19 cellular contexts compared by ENCODE assay signal in genomic region chr6:130324657-130325056, GRCh38. TPM values are rescaled to one million over a fixed set of nuclear protein-coding genes. Genes with fewer than 3 reads are reported as not detected.
DNase-seq lines count a peak whose midpoint lies in the region; ATAC-seq, FAIRE-seq and TF ChIP-seq lines count a peak whose summit lies in the region.
"Had no signal": no experiment of that assay in that cellular context is flagged by ENCODE, and none has a peak within 500 bp of the region (broad histone marks: within the 10 kb centered on the region; RNA-seq: fewer than 3 reads in every experiment).

No MANE protein-coding gene starts in this region.

- H3K27ac Mint-ChIP-seq in astrocyte (ENCODE audit: unreplicated experiment), result peak overlapping the region; percentile 60
- H3K27ac Mint-ChIP-seq in CD8-positive, alpha-beta T cell, result no peak overlapping the region
- H3K27ac Mint-ChIP-seq: activated CD4-positive, alpha-beta T cell treated with anti-CD3 and anti-CD28 coated beads for 36 hours; CD4-positive, alpha-beta T cell; naive thymus-derived CD8-positive, alpha-beta T cell had no signal

- H3K4me3 ChIP-seq in astrocyte (ENCODE audit: insufficient read depth, low read depth, low read length), result no peak overlapping the region
- no peak overlapping the region for H3K4me3 ChIP-seq in fibroblast of villous mesenchyme (ENCODE audit: low read depth, low read length)
- no peak overlapping the region for H3K4me3 ChIP-seq in transverse colon
- no peak overlapping the region for H3K4me3 ChIP-seq in CD8-positive, alpha-beta T cell (ENCODE audit: low read depth, low read length)
- H3K4me3 ChIP-seq: hepatocyte had no signal

- H3K4me1 Mint-ChIP-seq in astrocyte (ENCODE audit: low read depth, unreplicated experiment), result peaks cover 7% of the 10 kb centered on the region
- H3K4me1 Mint-ChIP-seq in CD8-positive, alpha-beta T cell (ENCODE audit: low read depth), result peaks cover 2% of the 10 kb centered on the region
- H3K4me1 Mint-ChIP-seq: activated CD4-positive, alpha-beta T cell treated with anti-CD3 and anti-CD28 coated beads for 36 hours had no signal

- in situ Hi-C loops in transverse colon (cut with MboI; ENCODE audit: low pct_ligation_motif_present in 1 of 4, low pct_unique_long_range_greater_than_20kb in 1 of 4, low sequenced_read_pairs in 3 of 4), result loop anchor here in 3 of 4 donors (5.0 to 25.0 kb wide), 4 partner anchors 363 to 538 kb away; no protein-coding TSS in a partner anchor

- CTCF ChIA-PET in CD8-positive, alpha-beta T cell (lab: Charles Lee), result interaction anchor here (0.7 to 5.6 kb wide), 8 partner anchors 295 to 668 kb away, joined by 3 to 32 read pairs (median 4); no protein-coding TSS in a partner anchor

- H3K36me3 ChIP-seq in astrocyte (ENCODE audit: insufficient read depth, low read length) (no peaks in the 10 kb centered on the region), transverse colon (no peaks in the 10 kb centered on the region)
- no peaks in the 10 kb centered on the region for H3K36me3 ChIP-seq in CD8-positive, alpha-beta T cell (ENCODE audit: insufficient read depth, low read length)

- TF ChIP-seq CTCF in astrocyte (IDR thresholded peaks at IDR 0.05; ENCODE audit: insufficient read depth, low read depth, low read length), result no peak
- no peak for TF ChIP-seq CTCF in fibroblast of villous mesenchyme (IDR thresholded peaks at IDR 0.05; ENCODE audit: insufficient read depth, low read depth, low read length)
- TF ChIP-seq CTCF in transverse colon (IDR thresholded peaks at IDR 0.05), result no peak
- no peak for TF ChIP-seq CTCF in CD8-positive, alpha-beta T cell (IDR thresholded peaks at IDR 0.05)

- no peaks in the 10 kb centered on the region for H3K27me3 Mint-ChIP-seq in astrocyte (ENCODE audit: low read depth, unreplicated experiment)
- H3K27me3 Mint-ChIP-seq in CD8-positive, alpha-beta T cell (ENCODE audit: low read depth), result no peaks in the 10 kb centered on the region
- H3K27me3 Mint-ChIP-seq: activated CD4-positive, alpha-beta T cell treated with anti-CD3 and anti-CD28 coated beads for 36 hours; CD4-positive, alpha-beta T cell; naive thymus-derived CD8-positive, alpha-beta T cell had no signal

- peak overlapping the region; percentile 61 for H3K9ac ChIP-seq in astrocyte (ENCODE audit: low read length)

- DNase-seq in GM04504 (ENCODE audit: low read depth), result peak; percentile 52
- peak; percentile 83 for DNase-seq in astrocyte (ENCODE audit: low read depth)
- DNase-seq in fibroblast of villous mesenchyme (ENCODE audit: low read depth), result peak; percentile 55
- DNase-seq in smooth muscle cell of the brain vasculature (ENCODE audit: low read depth, low spot score), result peak; percentile 41
- DNase-seq in transverse colon, result no peak
- DNase-seq in activated CD8-positive, alpha-beta memory T cell treated with anti-CD3 and anti-CD28 coated beads, Interleukin-2, amount 50 U/mL, for 4 hours, result no peak
- no peak for DNase-seq in CD8-positive, alpha-beta T cell
- DNase-seq: activated CD4-positive, alpha-beta T cell treated with anti-CD3 and anti-CD28 coated beads for 36 hours; activated naive CD4-positive, alpha-beta T cell treated with anti-CD3 and anti-CD28 coated beads, Interleukin-2, amount 50 U/mL, for 16 hours; CD4-positive, alpha-beta T cell; DND-41; H7; naive thymus-derived CD8-positive, alpha-beta T cell; NCI-H1092; NCI-H2171; SHP77 treated with DMSO at 0.1 percent for 48 hours; stimulated activated CD4-positive, alpha-beta T cell treated with anti-CD3 and anti-CD28 coated beads, Interleukin-4, amount 100 ng/mL, for 24 hours had no signal

- H3K36me3 Mint-ChIP-seq in astrocyte (ENCODE audit: low read depth, unreplicated experiment), result no peaks in the 10 kb centered on the region
- no peaks in the 10 kb centered on the region for H3K36me3 Mint-ChIP-seq in CD8-positive, alpha-beta T cell
- H3K36me3 Mint-ChIP-seq: naive thymus-derived CD8-positive, alpha-beta T cell had no signal

- no peaks in the 10 kb centered on the region for H4K20me1 ChIP-seq in astrocyte (ENCODE audit: insufficient read depth, low read length)

- H3K4me3 Mint-ChIP-seq in astrocyte (ENCODE audit: unreplicated experiment), result no peak overlapping the region
- no peak overlapping the region for H3K4me3 Mint-ChIP-seq in CD8-positive, alpha-beta T cell
- H3K4me3 Mint-ChIP-seq: activated CD4-positive, alpha-beta T cell treated with anti-CD3 and anti-CD28 coated beads for 36 hours; CD4-positive, alpha-beta T cell; naive thymus-derived CD8-positive, alpha-beta T cell had no signal

- no peak overlapping the region for H2AFZ ChIP-seq in astrocyte (ENCODE audit: low read depth, low read length)
- H2AFZ ChIP-seq: hepatocyte had no signal

- H3K4me1 ChIP-seq in astrocyte (ENCODE audit: insufficient read depth, low read length) (peaks cover 11% of the 10 kb centered on the region), transverse colon (peaks cover 0 to 4% (median 0%) of the 10 kb centered on the region in 4 donors)
- H3K4me1 ChIP-seq in CD8-positive, alpha-beta T cell (ENCODE audit: insufficient read depth, low read length), result no peaks in the 10 kb centered on the region

- no peaks in the 10 kb centered on the region for H3K79me2 ChIP-seq in astrocyte (ENCODE audit: insufficient read depth, low read length)
- H3K79me2 ChIP-seq: hepatocyte had no signal

- no peaks in the 10 kb centered on the region for H3K27me3 ChIP-seq in astrocyte (ENCODE audit: insufficient read depth, low read length)
- no peaks in the 10 kb centered on the region for H3K27me3 ChIP-seq in transverse colon
- no peaks in the 10 kb centered on the region for H3K27me3 ChIP-seq in CD8-positive, alpha-beta T cell (ENCODE audit: insufficient read depth, low read length)
- H3K27me3 ChIP-seq: hepatocyte had no signal

- FAIRE-seq in astrocyte (lab: Jason Lieb, UNC), result no peak

- intact Hi-C loops in transverse colon (cut with DNase I; ENCODE audit: low total_unique reads), result loop anchor here (2.0 to 5.0 kb wide), 2 partner anchors 50 to 548 kb away; no protein-coding TSS in a partner anchor
- intact Hi-C loops in CD8-positive, alpha-beta T cell (cut with DNase I, micrococcal nuclease), result loop anchor here in 1 of 2 experiments (10.0 kb wide), 1 partner anchor 790 kb away; no protein-coding TSS in a partner anchor

- H3K9me3 Mint-ChIP-seq in astrocyte (ENCODE audit: unreplicated experiment), result no peaks in the 10 kb centered on the region
- no peaks in the 10 kb centered on the region for H3K9me3 Mint-ChIP-seq in CD8-positive, alpha-beta T cell
- H3K9me3 Mint-ChIP-seq: CD4-positive, alpha-beta T cell; naive thymus-derived CD8-positive, alpha-beta T cell had no signal

- H3K9me3 ChIP-seq in astrocyte (ENCODE audit: insufficient read depth, low read depth, low read length), result no peaks in the 10 kb centered on the region
- no peaks in the 10 kb centered on the region for H3K9me3 ChIP-seq in transverse colon
- H3K9me3 ChIP-seq in CD8-positive, alpha-beta T cell (ENCODE audit: low read length), result no peaks in the 10 kb centered on the region

- H3K27ac ChIP-seq in astrocyte (ENCODE audit: low read depth, low read length) (peak overlapping the region; percentile 58), transverse colon (no peak overlapping the region)
- no peak overlapping the region for H3K27ac ChIP-seq in CD8-positive, alpha-beta T cell (ENCODE audit: low read depth, low read length)
- H3K27ac ChIP-seq: hepatocyte had no signal

- 62 to 64% methylated on average over 4 of the region's 4 CpGs for WGBS in transverse colon (ENCODE audit: low coverage in 1 of 2), 2 donors

- TF ChIP-seq POLR2A in transverse colon (IDR thresholded peaks at IDR 0.05), result no peak

- POLR2A ChIA-PET in CD8-positive, alpha-beta T cell (lab: Charles Lee), result interaction anchor here (0.6 kb wide), 1 partner anchor 316 kb away, joined by 3 read pairs; no protein-coding TSS in a partner anchor

- ATAC-seq in HG02759 (IDR thresholded peaks at IDR 0.05; ENCODE audit: unreplicated experiment), result no peak
- ATAC-seq in CD8-positive, alpha-beta T cell, result no peak
- ATAC-seq: activated CD4-positive, alpha-beta T cell treated with anti-CD3 and anti-CD28 coated beads for 36 hours; naive thymus-derived CD8-positive, alpha-beta T cell had no signal

- no peak for TF ChIP-seq EP300 in transverse colon (IDR thresholded peaks at IDR 0.05; ENCODE audit: low read depth)

- H3K4me2 ChIP-seq in astrocyte (ENCODE audit: low read length), result peak overlapping the region; percentile 47
- H3K4me2 ChIP-seq: hepatocyte had no signal

RNA-seq across cellular contexts. Expression of gene TMEM200A, which starts 41.2 kb away (rescaled TPM):
- total RNA-seq in astrocyte (14.9 and 17.3 TPM in 2 replicates), fibroblast of villous mesenchyme (43.6 and 47.7 TPM in 2 replicates), transverse colon (10 to 100 TPM in 3 of 4 donors, under 1 TPM in 1; 0.20 to 19.5 (median 16.0) TPM)
- total RNA-seq in CD8-positive, alpha-beta T cell, result under 1 TPM; 0.22 to 0.27 TPM

Comparison
In these comparisons a context has a peak if more than half of its experiments do, and no peak if none do; other contexts are left out.
1. DNase-seq: peak in GM04504 (single experiment), astrocyte (single experiment), fibroblast of villous mesenchyme (single experiment) and smooth muscle cell of the brain vasculature (single experiment); none in transverse colon (single experiment), activated CD8-positive, alpha-beta memory T cell treated with anti-CD3 and anti-CD28 coated beads, Interleukin-2, amount 50 U/mL, for 4 hours (single experiment) and CD8-positive, alpha-beta T cell (0 of 7).